ENCODE assay signal across 9 cellular contexts in the genomic region with DNA sequence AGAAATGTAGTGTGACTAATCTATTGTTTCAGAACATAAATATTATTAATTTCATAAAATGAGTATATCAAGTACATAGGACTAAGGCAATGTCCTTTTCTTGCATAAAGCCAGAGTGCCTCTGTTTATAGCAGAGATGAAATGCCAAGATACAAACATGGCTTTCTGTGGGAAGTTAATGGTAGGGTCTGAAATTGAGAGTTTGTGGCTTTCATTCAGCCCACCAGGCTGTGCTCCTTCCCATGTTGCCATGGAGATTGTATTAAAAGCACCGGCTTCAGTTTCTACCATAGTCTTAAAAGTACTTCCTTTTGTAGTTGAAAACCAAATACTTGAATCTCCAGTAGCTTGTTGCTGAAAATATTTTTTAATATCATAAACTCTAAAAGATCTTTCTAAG.
DNase-seq lines count a peak whose midpoint lies in the region; ATAC-seq and TF ChIP-seq lines count a peak whose summit lies in the region.
"Had no signal": no experiment of that assay in that cellular context is flagged by ENCODE, and none has a peak within 500 bp of the region (broad histone marks: within the 10 kb centered on the region; RNA-seq: fewer than 3 reads in every experiment).

No MANE protein-coding gene starts in this region.

- no peak overlapping the region for H2BK120ac ChIP-seq in H9 (ENCODE audit: low read depth, low read length, poor library complexity, severe bottlenecking)

- H3K18ac ChIP-seq in H9 (ENCODE audit: insufficient read length, low read depth, low read length) = no peak overlapping the region

- H3K4ac ChIP-seq in H9 (ENCODE audit: low read depth, low read length) = no peak overlapping the region

- H3K27ac ChIP-seq in DND-41 (ENCODE audit: low read length) = peak overlapping the region; percentile 72
- no peak overlapping the region for H3K27ac ChIP-seq in H9 (ENCODE audit: insufficient read length, low read depth, low read length)

- no peak overlapping the region for H4K91ac ChIP-seq in H9 (ENCODE audit: insufficient read length, low read depth, low read length)

- H2BK12ac ChIP-seq in H9 (ENCODE audit: insufficient read length, low read depth, low read length) = no peak overlapping the region

- H3K4me1 ChIP-seq in DND-41 (ENCODE audit: insufficient read depth, low read length) = peaks cover 23% of the 10 kb centered on the region
- H3K4me1 ChIP-seq in H9 (ENCODE audit: insufficient read depth, low read length) = no peaks in the 10 kb centered on the region

- no peak overlapping the region for H3T11ph ChIP-seq in H9 (ENCODE audit: low read length)

- no peaks in the 10 kb centered on the region for H3K79me1 ChIP-seq in H9 (ENCODE audit: insufficient read depth, low read depth, low read length, poor library complexity, severe bottlenecking)

- DNase-seq in DND-41 (peak; percentile 64), GM19238 (ENCODE audit: insufficient read length, low spot score) (peak; percentile 39), H9 (no peak), Calu3 (no peak), NCI-H526 treated with DMSO at 0.1 percent for 48 hours (lab: John Stamatoyannopoulos, UW) (no peak)
- no peak for DNase-seq in activated naive CD4-positive, alpha-beta T cell treated with Interleukin-2 at 50 U/mL for 16 hours

- H3K23ac ChIP-seq in H9 (ENCODE audit: insufficient read length, low read depth, low read length) = no peak overlapping the region

- no TSS peak for BruUV-seq in Calu3 (replicated peaks; lab: Mats Ljungman, UMichigan)

- H3K56ac ChIP-seq in H9 (ENCODE audit: insufficient read length, low read depth, low read length) = no peak overlapping the region

- peaks cover 13 to 21% of the 10 kb centered on the region in 2 experiments; a peak in 4 of 5 replicates for H3K9me3 Mint-ChIP-seq in H9
- H3K9me3 Mint-ChIP-seq in Calu3 (ENCODE audit: low read depth, unreplicated experiment) = peaks cover 6% of the 10 kb centered on the region
- H3K9me3 Mint-ChIP-seq: dendritic cell treated with granulocyte-macrophage colony-stimulating factor and Interleukin-4, amounts not matched to agents 40 ng/mL and 50 ng/mL, for 4 days had no signal

- H3K4me3 ChIP-seq in DND-41 (ENCODE audit: low read depth in 1 of 2, low read length in 2 of 2) = no peak overlapping the region

- no peaks in the 10 kb centered on the region for H4K20me1 ChIP-seq in DND-41 (ENCODE audit: insufficient read depth, low read length)
- H4K20me1 ChIP-seq in H9 (ENCODE audit: control insufficient read depth, insufficient read depth, insufficient read length) = no peaks in the 10 kb centered on the region

- TF ChIP-seq CTCF in DND-41 (IDR thresholded peaks at IDR 0.05; ENCODE audit: borderline replicate concordance, extremely low read depth, low read length, poor library complexity, severe bottlenecking) (peak; percentile 49), H9 (conservative IDR thresholded peaks at IDR 0.05) (no peak), Calu3 (IDR thresholded peaks at IDR 0.05; ENCODE audit: unreplicated experiment) (no peak)

- no peaks in the 10 kb centered on the region for H3K23me2 ChIP-seq in H9 (ENCODE audit: insufficient read length, low read depth, low read length, poor library complexity, severe bottlenecking)

- H3K27me3 Mint-ChIP-seq in H9 (ENCODE audit: low read depth) (no peaks in the 10 kb centered on the region), Calu3 (ENCODE audit: unreplicated experiment) (no peaks in the 10 kb centered on the region)
- H3K27me3 Mint-ChIP-seq: dendritic cell treated with granulocyte-macrophage colony-stimulating factor and Interleukin-4, amounts not matched to agents 40 ng/mL and 50 ng/mL, for 4 days had no signal

- CTCF ChIA-PET in Calu3 (lab: Charles Lee) = no interaction called here

- H3K9me3 ChIP-seq in DND-41 (ENCODE audit: insufficient read depth, low read length, severe bottlenecking) = peaks cover 13% of the 10 kb centered on the region
- H3K9me3 ChIP-seq in H9 (ENCODE audit: control insufficient read depth, low read depth, low read length) = peaks cover 4% of the 10 kb centered on the region

- no peak overlapping the region for H4K8ac ChIP-seq in H9 (replicated peaks; ENCODE audit: insufficient read length, low read depth, low read length)

- H3K4me1 Mint-ChIP-seq in H9 (peaks cover 0 to 6% of the 10 kb centered on the region in 2 experiments; a peak in 1 of 4 replicates), Calu3 (ENCODE audit: low read depth, unreplicated experiment) (no peaks in the 10 kb centered on the region)

- no peak overlapping the region for H2AK5ac ChIP-seq in H9 (ENCODE audit: insufficient read length, low read length)

- H2BK20ac ChIP-seq in H9 (ENCODE audit: low read depth, low read length, poor library complexity, severe bottlenecking) = no peak overlapping the region

- H2BK5ac ChIP-seq in H9 (ENCODE audit: insufficient read length, low read length) = no peak overlapping the region

- H3K4me3 Mint-ChIP-seq in H9 (no peak overlapping the region), Calu3 (ENCODE audit: low read depth, unreplicated experiment) (no peak overlapping the region)
- H3K4me3 Mint-ChIP-seq: dendritic cell treated with granulocyte-macrophage colony-stimulating factor and Interleukin-4, amounts not matched to agents 40 ng/mL and 50 ng/mL, for 4 days had no signal

- no peak overlapping the region for H2BK15ac ChIP-seq in H9 (ENCODE audit: low read depth, low read length)

- peaks cover 22 to 27% (median 22%) of the 10 kb centered on the region in 3 experiments for H3K36me3 Mint-ChIP-seq in H9 (ENCODE audit: insufficient read depth in 1 of 3, low read depth in 3 of 3)
- H3K36me3 Mint-ChIP-seq in Calu3 (ENCODE audit: insufficient read depth, unreplicated experiment) = no peaks in the 10 kb centered on the region

- H3K14ac ChIP-seq in H9 (ENCODE audit: insufficient read depth, low read length) = no peak overlapping the region

- H3K27ac Mint-ChIP-seq in H9 (no peak overlapping the region), Calu3 (ENCODE audit: unreplicated experiment) (no peak overlapping the region)
- H3K27ac Mint-ChIP-seq: dendritic cell treated with granulocyte-macrophage colony-stimulating factor and Interleukin-4, amounts not matched to agents 40 ng/mL and 50 ng/mL, for 4 days had no signal

- intact Hi-C loops in Calu3 (cut with micrococcal nuclease; ENCODE audit: unreplicated experiment) = no loop called here

- H3K79me2 ChIP-seq in DND-41 (ENCODE audit: insufficient read depth, low read length) = no peaks in the 10 kb centered on the region
- no peaks in the 10 kb centered on the region for H3K79me2 ChIP-seq in H9 (ENCODE audit: insufficient read depth, low read length)

- H3K27me3 ChIP-seq in DND-41 (ENCODE audit: insufficient read depth, low read length, poor library complexity) (no peaks in the 10 kb centered on the region), H9 (ENCODE audit: insufficient read depth, low read length) (no peaks in the 10 kb centered on the region)

- ATAC-seq in DND-41 (ENCODE audit: insufficient read depth, low read depth) = peak; percentile 100
- peak; percentile 87 for ATAC-seq in HG02642 (IDR thresholded peaks at IDR 0.05; ENCODE audit: poor library complexity, unreplicated experiment)
- ATAC-seq in HG03558 (IDR thresholded peaks at IDR 0.05; ENCODE audit: extremely low read depth, unreplicated experiment) = peak; percentile 75

- H3K4me2 ChIP-seq in DND-41 (ENCODE audit: insufficient read depth, low read length) (peak overlapping the region; percentile 42; the same call in 1 of the 2 replicates), H9 (ENCODE audit: insufficient read depth, insufficient read length, low read length) (no peak overlapping the region)

- H3K9ac ChIP-seq in DND-41 (ENCODE audit: low read depth, low read length) (peak overlapping the region; percentile 23; the same call in 1 of the 2 replicates), H9 (ENCODE audit: extremely low read depth, insufficient read length, low read length) (no peak overlapping the region)

- no CpG with 5 or more reads among the region's 1 CpG for WGBS in H9 (ENCODE audit: extremely low coverage, insufficient read length, low lambda C conversion rate)

- H3K36me3 ChIP-seq in DND-41 (ENCODE audit: insufficient read depth, low read length) = peaks cover 67% of the 10 kb centered on the region

- H2AFZ ChIP-seq in DND-41 (ENCODE audit: low read depth, low read length) (no peak overlapping the region), H9 (ENCODE audit: low read length) (no peak overlapping the region)

- no peak overlapping the region for H4K5ac ChIP-seq in H9 (ENCODE audit: insufficient read length, low read depth, low read length)

Comparison
In these comparisons a context has a peak if more than half of its experiments do, and no peak if none do; other contexts are left out.
1. DNase-seq: peak in DND-41 (single experiment) and GM19238 (single experiment); none in H9 (single experiment), activated naive CD4-positive, alpha-beta T cell treated with Interleukin-2 at 50 U/mL for 16 hours (single experiment), Calu3 (single experiment) and NCI-H526 treated with DMSO at 0.1 percent for 48 hours (single experiment).
2. Peak in every context shown above with its lines, with median percentiles within 50 percentile points of each other: ATAC-seq.